ENCODE assay signal across 19 cellular contexts in genomic region chr22:46827072-46827780, GRCh38.
A peak's percentile ranks its signal among the peaks of the same experiment; 100 is the strongest.
DNase-seq lines count a peak whose midpoint lies in the region; ATAC-seq and TF ChIP-seq lines count a peak whose summit lies in the region.
"Had no signal": no experiment of that assay in that cellular context is flagged by ENCODE, and none has a peak within 500 bp of the region (broad histone marks: within the 10 kb centered on the region; RNA-seq: fewer than 3 reads in every experiment).

No MANE protein-coding gene starts in this region.

- H3K4me1 Mint-ChIP-seq in activated T-helper 1 cell treated with anti-CD3 and anti-CD28 coated beads, Interleukin-12 subunit alpha, Interleukin-12 subunit beta, Interleukin-2, Interleukin-4 antibody, amounts not matched to agents 30 ng/mL and 10 ng/mL and 1 ng/mL, durations not matched to agents 14 hours and 24 hours and 36 hours (ENCODE audit: low read depth): peaks cover 13% of the 10 kb centered on the region
- H3K4me1 Mint-ChIP-seq in stimulated activated memory B cell treated with anti-CD40 and anti-IgM and Interleukin-4, amounts not matched to agents 10 μg/mL and 1 μg/mL and 100 μg/mL, for 72 hours: peaks cover 77% of the 10 kb centered on the region

- H3K9me3 Mint-ChIP-seq in activated T-helper 1 cell treated with anti-CD3 and anti-CD28 coated beads, Interleukin-12 subunit alpha, Interleukin-12 subunit beta, Interleukin-2, Interleukin-4 antibody, amounts not matched to agents 30 ng/mL and 10 ng/mL and 1 ng/mL, durations not matched to agents 14 hours and 24 hours and 36 hours: peaks cover 4% of the 10 kb centered on the region
- no peaks in the 10 kb centered on the region for H3K9me3 Mint-ChIP-seq in stimulated activated memory B cell treated with anti-CD40 and anti-IgM and Interleukin-4, amounts not matched to agents 10 μg/mL and 1 μg/mL and 100 μg/mL, for 72 hours

- no TSS peak for BruUV-seq in A673 (replicated peaks; lab: Mats Ljungman, UMichigan)

- H3K36me3 ChIP-seq in A673 (ENCODE audit: insufficient read depth, low read length, poor library complexity, severe bottlenecking) (no peaks in the 10 kb centered on the region), DOHH2 (ENCODE audit: control insufficient read depth, low read length) (peaks cover 74% of the 10 kb centered on the region), liver (ENCODE audit: control insufficient read depth in 4 of 4, insufficient read depth in 3 of 4, low read depth in 1 of 4, low read length in 3 of 4) (peaks cover 0 to 5% (median 1%) of the 10 kb centered on the region in 4 donors)
- H3K36me3 ChIP-seq: vagina had no signal

- H3K27ac Mint-ChIP-seq in activated T-helper 1 cell treated with anti-CD3 and anti-CD28 coated beads, Interleukin-12 subunit alpha, Interleukin-12 subunit beta, Interleukin-2, Interleukin-4 antibody, amounts not matched to agents 30 ng/mL and 10 ng/mL and 1 ng/mL, durations not matched to agents 14 hours and 24 hours and 36 hours: no peak overlapping the region
- H3K27ac Mint-ChIP-seq in stimulated activated memory B cell treated with anti-CD40 and anti-IgM and Interleukin-4, amounts not matched to agents 10 μg/mL and 1 μg/mL and 100 μg/mL, for 72 hours: no peak overlapping the region

- in situ Hi-C loops in G401 (cut with HindIII; ENCODE audit: low sequenced_read_pairs): no loop called here

- DNase-seq in A673 (ENCODE audit: low spot score) (no peak), coronary artery (ENCODE audit: low spot score) (peak; percentile 46), 8988T (no peak), G401 (ENCODE audit: low spot score) (no peak)
- DNase-seq in activated T-helper 1 cell treated with anti-CD3 and anti-CD28 coated beads, Interleukin-12 subunit alpha, Interleukin-12 subunit beta, Interleukin-2, Interleukin-4 antibody, amounts not matched to agents 30 ng/mL and 10 ng/mL and 1 ng/mL, durations not matched to agents 14 hours and 24 hours and 36 hours (ENCODE audit: low spot score): no peak
- DNase-seq: KG1; midbrain; NCI-H1417; nucleus accumbens; PC-9; stimulated activated naive CD8-positive, alpha-beta T cell treated with anti-CD3 and anti-CD28 coated beads, Interleukin-15, Interleukin-2, amounts not matched to agents 100 U/mL and 50 U/mL, for 24 hours; SW 1271 had no signal

- intact Hi-C loops in A673 (cut with micrococcal nuclease; ENCODE audit: unreplicated experiment): no loop called here
- intact Hi-C loops in activated T-helper 1 cell treated with anti-CD3 and anti-CD28 coated beads, Interleukin-12 subunit alpha, Interleukin-12 subunit beta, Interleukin-2, Interleukin-4 antibody, amounts not matched to agents 30 ng/mL and 10 ng/mL and 1 ng/mL, durations not matched to agents 14 hours and 24 hours and 36 hours (cut with micrococcal nuclease): no loop called here

- H3F3A ChIP-seq in DOHH2 (ENCODE audit: control insufficient read depth, insufficient read depth): no peaks in the 10 kb centered on the region

- no peak for ATAC-seq in stimulated activated memory B cell treated with anti-CD40 and anti-IgM and Interleukin-4, amounts not matched to agents 10 μg/mL and 1 μg/mL and 100 μg/mL, for 72 hours
- ATAC-seq: stimulated activated naive CD8-positive, alpha-beta T cell treated with anti-CD3 and anti-CD28 coated beads, Interleukin-15, Interleukin-2, amounts not matched to agents 100 U/mL and 50 U/mL, for 24 hours had no signal

- H3K79me2 ChIP-seq in DOHH2 (ENCODE audit: control insufficient read depth, low read length): peaks cover 99% of the 10 kb centered on the region

- WGBS in liver: 87% methylated on average over 27 of the region's 27 CpGs

- H3K4me1 ChIP-seq in A673 (ENCODE audit: insufficient read depth, low read length, poor library complexity, severe bottlenecking) (peaks cover 32% of the 10 kb centered on the region), DOHH2 (ENCODE audit: control insufficient read depth, low read length) (no peaks in the 10 kb centered on the region), liver (ENCODE audit: control insufficient read depth in 4 of 4, insufficient read depth in 4 of 4, low read length in 3 of 4) (peaks cover 0 to 14% (median 2%) of the 10 kb centered on the region in 4 donors)

- H3K4me3 Mint-ChIP-seq in activated T-helper 1 cell treated with anti-CD3 and anti-CD28 coated beads, Interleukin-12 subunit alpha, Interleukin-12 subunit beta, Interleukin-2, Interleukin-4 antibody, amounts not matched to agents 30 ng/mL and 10 ng/mL and 1 ng/mL, durations not matched to agents 14 hours and 24 hours and 36 hours: no peak overlapping the region
- H3K4me3 Mint-ChIP-seq in stimulated activated memory B cell treated with anti-CD40 and anti-IgM and Interleukin-4, amounts not matched to agents 10 μg/mL and 1 μg/mL and 100 μg/mL, for 72 hours: no peak overlapping the region

- no peaks in the 10 kb centered on the region for H3K9me2 ChIP-seq in DOHH2 (replicated peaks; ENCODE audit: control insufficient read depth, low read length)

- TF ChIP-seq RAD21 in liver (IDR thresholded peaks at IDR 0.05): peak; percentile 51 to 60

- CTCF ChIA-PET in A673 (lab: Charles Lee): no interaction called here

- POLR2A ChIA-PET in A673 (lab: Charles Lee; ENCODE audit: low non-redundant PET): no interaction called here

- H3K9me3 ChIP-seq in A673 (ENCODE audit: low read depth, low read length, poor library complexity, severe bottlenecking) (no peaks in the 10 kb centered on the region), DOHH2 (ENCODE audit: control insufficient read depth, insufficient read depth, low read length) (no peaks in the 10 kb centered on the region), liver (ENCODE audit: control insufficient read depth in 4 of 4, low read length in 3 of 4) (no peaks in the 10 kb centered on the region)
- H3K9me3 ChIP-seq: vagina had no signal

- H3K4me2 ChIP-seq in DOHH2 (ENCODE audit: low read length): no peak overlapping the region
- H3K4me2 ChIP-seq: PC-9 had no signal

- H3K27me3 ChIP-seq in A673 (replicated peaks; ENCODE audit: insufficient read depth, low read depth, low read length, poor library complexity) (no peaks in the 10 kb centered on the region), DOHH2 (ENCODE audit: control insufficient read depth, low read length) (no peaks in the 10 kb centered on the region), liver (ENCODE audit: control insufficient read depth in 4 of 4, insufficient read depth in 4 of 4, low read length in 3 of 4) (no peaks in the 10 kb centered on the region)
- H3K27me3 ChIP-seq: vagina had no signal

- 0 out of 2 replicates have a peak, but pooled peaks cover 8% of the 10 kb centered on the region for H4K20me1 ChIP-seq in DOHH2 (ENCODE audit: control insufficient read depth, insufficient read depth, low read depth, low read length)

- peaks cover 34% of the 10 kb centered on the region for H3K36me3 Mint-ChIP-seq in activated T-helper 1 cell treated with anti-CD3 and anti-CD28 coated beads, Interleukin-12 subunit alpha, Interleukin-12 subunit beta, Interleukin-2, Interleukin-4 antibody, amounts not matched to agents 30 ng/mL and 10 ng/mL and 1 ng/mL, durations not matched to agents 14 hours and 24 hours and 36 hours (ENCODE audit: low read depth)
- peaks cover 85% of the 10 kb centered on the region for H3K36me3 Mint-ChIP-seq in stimulated activated memory B cell treated with anti-CD40 and anti-IgM and Interleukin-4, amounts not matched to agents 10 μg/mL and 1 μg/mL and 100 μg/mL, for 72 hours

- H3K27me3 Mint-ChIP-seq in activated T-helper 1 cell treated with anti-CD3 and anti-CD28 coated beads, Interleukin-12 subunit alpha, Interleukin-12 subunit beta, Interleukin-2, Interleukin-4 antibody, amounts not matched to agents 30 ng/mL and 10 ng/mL and 1 ng/mL, durations not matched to agents 14 hours and 24 hours and 36 hours (ENCODE audit: insufficient read depth): no peaks in the 10 kb centered on the region
- no peaks in the 10 kb centered on the region for H3K27me3 Mint-ChIP-seq in stimulated activated memory B cell treated with anti-CD40 and anti-IgM and Interleukin-4, amounts not matched to agents 10 μg/mL and 1 μg/mL and 100 μg/mL, for 72 hours

- H3K27ac ChIP-seq in A673 (ENCODE audit: low read depth, low read length, poor library complexity, severe bottlenecking): no peak overlapping the region
- H3K27ac ChIP-seq in DOHH2 (ENCODE audit: low read depth, low read length): no peak overlapping the region
- H3K27ac ChIP-seq in coronary artery: no peak overlapping the region
- no peak overlapping the region for H3K27ac ChIP-seq in liver (ENCODE audit: low read depth in 1 of 2, low read length in 2 of 2)
- H3K27ac ChIP-seq: C4-2B, skin epidermis, vagina, VCaP had no signal

- TF ChIP-seq CTCF in A673 (conservative IDR thresholded peaks at IDR 0.05; ENCODE audit: low read depth, low read length): peak; percentile 25
- peak; percentile 40 for TF ChIP-seq CTCF in DOHH2 (IDR thresholded peaks at IDR 0.05; ENCODE audit: low read depth, low read length, poor library complexity, severe bottlenecking)
- TF ChIP-seq CTCF in coronary artery (IDR thresholded peaks at IDR 0.05): no peak
- peak; percentile 21 for TF ChIP-seq CTCF in liver (IDR thresholded peaks at IDR 0.05; ENCODE audit: low read depth, low read length, missing input control)

- H3K9ac ChIP-seq in liver (ENCODE audit: low read depth in 1 of 2, low read length in 2 of 2): no peak overlapping the region

- H3K4me3 ChIP-seq in A673 (ENCODE audit: low read depth, low read length, poor library complexity, severe bottlenecking) (no peak overlapping the region), DOHH2 (ENCODE audit: low read length) (no peak overlapping the region), coronary artery (no peak overlapping the region), liver (ENCODE audit: low read depth in 1 of 3, low read length in 3 of 3) (no peak overlapping the region)
- H3K4me3 ChIP-seq: PC-9, skin epidermis, vagina had no signal

TF ChIP-seq in liver, 16 proteins besides CTCF, POLR2A, EP300 and RAD21 (continues in another document):
- TF ChIP-seq ZBTB33 (IDR thresholded peaks at IDR 0.05): no peak
- TF ChIP-seq TAF1 (conservative IDR thresholded peaks at IDR 0.05): no peak
